Comparison of ENCODE assay signal across 1 cellular context in the genomic region with DNA sequence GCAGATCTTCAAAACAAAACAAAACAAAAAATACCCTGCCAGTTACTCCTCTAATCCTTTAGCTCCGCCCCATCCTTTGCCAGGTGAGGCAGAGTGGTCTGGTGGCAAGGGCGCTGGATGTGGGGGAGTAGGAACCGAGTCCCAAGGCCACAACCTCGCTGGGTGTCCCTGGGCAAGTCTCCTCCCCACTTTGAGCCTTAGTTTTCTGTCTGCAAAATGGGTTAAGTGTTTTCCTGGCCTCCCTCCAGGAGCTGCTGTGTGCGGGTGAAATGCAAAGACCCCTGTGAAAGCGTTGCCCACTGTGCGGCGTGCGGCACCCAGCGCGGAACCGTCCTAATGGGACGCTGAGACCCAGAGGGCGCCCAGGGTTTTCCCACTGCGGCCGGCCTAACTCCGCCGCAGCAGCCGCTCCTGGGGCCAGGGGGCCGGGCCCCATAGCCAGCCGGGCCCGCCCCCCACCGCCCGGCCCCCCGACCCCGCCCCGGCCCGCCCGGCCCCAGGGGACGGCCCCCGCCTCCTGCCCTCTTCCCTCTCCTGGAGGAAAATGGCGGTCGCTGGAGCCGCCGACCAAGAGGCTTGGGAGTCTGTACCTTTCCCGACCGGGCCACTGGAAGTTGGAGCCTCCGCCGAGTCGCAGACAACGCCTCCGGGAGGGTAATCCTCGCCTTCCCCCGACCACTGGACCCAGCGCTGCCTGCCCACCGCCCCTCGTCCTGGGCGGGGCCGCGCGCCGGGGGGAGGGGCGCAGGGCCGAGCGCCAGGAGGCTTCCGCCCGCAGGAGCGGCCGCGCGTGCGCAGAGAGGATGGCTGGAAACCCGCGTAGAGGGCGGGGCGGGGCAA.
A peak's percentile ranks its signal among the peaks of the same experiment; 100 is the strongest.
TF ChIP-seq lines count a peak whose summit lies in the region.

A gene with protein sequence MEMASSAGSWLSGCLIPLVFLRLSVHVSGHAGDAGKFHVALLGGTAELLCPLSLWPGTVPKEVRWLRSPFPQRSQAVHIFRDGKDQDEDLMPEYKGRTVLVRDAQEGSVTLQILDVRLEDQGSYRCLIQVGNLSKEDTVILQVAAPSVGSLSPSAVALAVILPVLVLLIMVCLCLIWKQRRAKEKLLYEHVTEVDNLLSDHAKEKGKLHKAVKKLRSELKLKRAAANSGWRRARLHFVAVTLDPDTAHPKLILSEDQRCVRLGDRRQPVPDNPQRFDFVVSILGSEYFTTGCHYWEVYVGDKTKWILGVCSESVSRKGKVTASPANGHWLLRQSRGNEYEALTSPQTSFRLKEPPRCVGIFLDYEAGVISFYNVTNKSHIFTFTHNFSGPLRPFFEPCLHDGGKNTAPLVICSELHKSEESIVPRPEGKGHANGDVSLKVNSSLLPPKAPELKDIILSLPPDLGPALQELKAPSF (plus strand): TSS at position 523 of the 840 bp plus-strand sequence. CDS start 13,327 bp downstream, outside the sequence.
A gene with protein sequence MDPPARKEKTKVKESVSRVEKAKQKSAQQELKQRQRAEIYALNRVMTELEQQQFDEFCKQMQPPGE (minus strand): TSS at position 798 of the 840 bp plus-strand sequence. CDS start 853 bp downstream, outside the sequence.

TF ChIP-seq in HepG2, 621 proteins besides CTCF, POLR2A, EP300 and RAD21 (continued from another document and continues in another):
- TF ChIP-seq, protein P1, sequence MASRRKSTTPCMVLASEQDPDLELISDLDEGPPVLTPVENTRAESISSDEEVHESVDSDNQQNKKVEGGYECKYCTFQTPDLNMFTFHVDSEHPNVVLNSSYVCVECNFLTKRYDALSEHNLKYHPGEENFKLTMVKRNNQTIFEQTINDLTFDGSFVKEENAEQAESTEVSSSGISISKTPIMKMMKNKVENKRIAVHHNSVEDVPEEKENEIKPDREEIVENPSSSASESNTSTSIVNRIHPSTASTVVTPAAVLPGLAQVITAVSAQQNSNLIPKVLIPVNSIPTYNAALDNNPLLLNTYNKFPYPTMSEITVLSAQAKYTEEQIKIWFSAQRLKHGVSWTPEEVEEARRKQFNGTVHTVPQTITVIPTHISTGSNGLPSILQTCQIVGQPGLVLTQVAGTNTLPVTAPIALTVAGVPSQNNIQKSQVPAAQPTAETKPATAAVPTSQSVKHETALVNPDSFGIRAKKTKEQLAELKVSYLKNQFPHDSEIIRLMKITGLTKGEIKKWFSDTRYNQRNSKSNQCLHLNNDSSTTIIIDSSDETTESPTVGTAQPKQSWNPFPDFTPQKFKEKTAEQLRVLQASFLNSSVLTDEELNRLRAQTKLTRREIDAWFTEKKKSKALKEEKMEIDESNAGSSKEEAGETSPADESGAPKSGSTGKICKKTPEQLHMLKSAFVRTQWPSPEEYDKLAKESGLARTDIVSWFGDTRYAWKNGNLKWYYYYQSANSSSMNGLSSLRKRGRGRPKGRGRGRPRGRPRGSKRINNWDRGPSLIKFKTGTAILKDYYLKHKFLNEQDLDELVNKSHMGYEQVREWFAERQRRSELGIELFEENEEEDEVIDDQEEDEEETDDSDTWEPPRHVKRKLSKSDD (CRISPR knock-in tag; IDR thresholded peaks at IDR 0.05; ENCODE audit: low read depth) = peak; percentile 55; the same call in 1 of the 2 replicates
- TF ChIP-seq MXD4 (CRISPR knock-in tag; IDR thresholded peaks at IDR 0.05) (no peak), ZNF264 (CRISPR knock-in tag; IDR thresholded peaks at IDR 0.05) (0 out of 2 replicates have a peak, but pooled peaks have one; percentile 19), ZNF883 (CRISPR knock-in tag; IDR thresholded peaks at IDR 0.05; ENCODE audit: not compliant biosample characterization) (peak; percentile 53), SETDB1 (CRISPR knock-in tag; IDR thresholded peaks at IDR 0.05; ENCODE audit: borderline replicate concordance) (no peak), SP5 (CRISPR knock-in tag; IDR thresholded peaks at IDR 0.05; ENCODE audit: borderline replicate concordance, low read depth) (peak; percentile 51; the same call in 1 of the 2 replicates), EHMT2 (IDR thresholded peaks at IDR 0.05; ENCODE audit: borderline replicate concordance, low read depth, low read length) (no peak), TBL1XR1 (IDR thresholded peaks at IDR 0.05; ENCODE audit: borderline replicate concordance, low read length, partially characterized antibody) (no peak), AKAP8 (CRISPR knock-in tag; IDR thresholded peaks at IDR 0.05) (no peak), ASH2L (IDR thresholded peaks at IDR 0.05; ENCODE audit: insufficient read length, low read depth, low read length) (peak; percentile 65), GABPA (IDR thresholded peaks at IDR 0.05; ENCODE audit: low read depth, low read length) (no peak), GABPA (CRISPR knock-in tag; IDR thresholded peaks at IDR 0.05; ENCODE audit: low read depth) (no peak), ZNF441 (CRISPR knock-in tag; IDR thresholded peaks at IDR 0.05; ENCODE audit: borderline replicate concordance) (no peak), SP4 (CRISPR knock-in tag; IDR thresholded peaks at IDR 0.05) (peak; percentile 85), THAP11 (CRISPR knock-in tag; IDR thresholded peaks at IDR 0.05) (peak; percentile 60; the same call in 1 of the 2 replicates), CEBPG (CRISPR knock-in tag; IDR thresholded peaks at IDR 0.05) (no peak), MTA1 (CRISPR knock-in tag; IDR thresholded peaks at IDR 0.05; ENCODE audit: borderline replicate concordance) (0 out of 2 replicates have a peak, but pooled peaks have one; percentile 48), ZNF777 (CRISPR knock-in tag; IDR thresholded peaks at IDR 0.05) (peak; percentile 38; the same call in 1 of the 2 replicates), ZNF235 (CRISPR knock-in tag; IDR thresholded peaks at IDR 0.05; ENCODE audit: borderline replicate concordance) (0 out of 2 replicates have a peak, but pooled peaks have one; percentile 21), ESRRA (CRISPR knock-in tag; IDR thresholded peaks at IDR 0.05; ENCODE audit: low read depth) (no peak), KMT2A (CRISPR knock-in tag; IDR thresholded peaks at IDR 0.05) (peak; percentile 63), ZFY (CRISPR knock-in tag; IDR thresholded peaks at IDR 0.05) (peak; percentile 80), U2AF2 (IDR thresholded peaks at IDR 0.05; ENCODE audit: low read depth, low read length) (no peak), FOXK1 (CRISPR knock-in tag; IDR thresholded peaks at IDR 0.05; ENCODE audit: borderline replicate concordance, low read depth) (no peak), ZNF530 (CRISPR knock-in tag; IDR thresholded peaks at IDR 0.05; ENCODE audit: low read depth) (no peak), ZNF709 (CRISPR knock-in tag; IDR thresholded peaks at IDR 0.05) (no peak; the same call in 1 of the 2 replicates), SP140L (CRISPR knock-in tag; IDR thresholded peaks at IDR 0.05; ENCODE audit: borderline replicate concordance) (no peak), ZNF724P (CRISPR knock-in tag; IDR thresholded peaks at IDR 0.05; ENCODE audit: borderline replicate concordance) (no peak), ZNF501 (CRISPR knock-in tag; IDR thresholded peaks at IDR 0.05) (no peak; the same call in 1 of the 2 replicates), ZBTB7B (CRISPR knock-in tag; IDR thresholded peaks at IDR 0.05) (peak; percentile 82), HOXD1 (CRISPR knock-in tag; IDR thresholded peaks at IDR 0.05) (no peak; the same call in 1 of the 2 replicates), ZNF768 (CRISPR knock-in tag; IDR thresholded peaks at IDR 0.05) (no peak; the same call in 1 of the 2 replicates), ZNF234 (CRISPR knock-in tag; conservative IDR thresholded peaks at IDR 0.05) (no peak), MYC (CRISPR knock-in tag; IDR thresholded peaks at IDR 0.05; ENCODE audit: borderline replicate concordance) (peak; percentile 40; the same call in 1 of the 2 replicates), KDM5B (CRISPR knock-in tag; IDR thresholded peaks at IDR 0.05; ENCODE audit: borderline replicate concordance) (peak; percentile 58; the same call in 1 of the 2 replicates), PAX8 (CRISPR knock-in tag; IDR thresholded peaks at IDR 0.05; ENCODE audit: borderline replicate concordance) (0 out of 2 replicates have a peak, but pooled peaks have one; percentile 79), AGO2 (optimal IDR thresholded peaks at IDR 0.05; ENCODE audit: low read depth, low read length) (peak; percentile 38), XRCC5 (optimal IDR thresholded peaks at IDR 0.05; ENCODE audit: low read length) (no peak), PRPF4 (IDR thresholded peaks at IDR 0.05; ENCODE audit: low read depth, low read length, poor library complexity, severe bottlenecking) (no peak)
- TF ChIP-seq, protein P2, sequence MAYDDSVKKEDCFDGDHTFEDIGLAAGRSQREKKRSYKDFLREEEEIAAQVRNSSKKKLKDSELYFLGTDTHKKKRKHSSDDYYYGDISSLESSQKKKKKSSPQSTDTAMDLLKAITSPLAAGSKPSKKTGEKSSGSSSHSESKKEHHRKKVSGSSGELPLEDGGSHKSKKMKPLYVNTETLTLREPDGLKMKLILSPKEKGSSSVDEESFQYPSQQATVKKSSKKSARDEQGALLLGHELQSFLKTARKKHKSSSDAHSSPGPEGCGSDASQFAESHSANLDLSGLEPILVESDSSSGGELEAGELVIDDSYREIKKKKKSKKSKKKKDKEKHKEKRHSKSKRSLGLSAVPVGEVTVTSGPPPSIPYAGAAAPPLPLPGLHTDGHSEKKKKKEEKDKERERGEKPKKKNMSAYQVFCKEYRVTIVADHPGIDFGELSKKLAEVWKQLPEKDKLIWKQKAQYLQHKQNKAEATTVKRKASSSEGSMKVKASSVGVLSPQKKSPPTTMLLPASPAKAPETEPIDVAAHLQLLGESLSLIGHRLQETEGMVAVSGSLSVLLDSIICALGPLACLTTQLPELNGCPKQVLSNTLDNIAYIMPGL (CRISPR knock-in tag; IDR thresholded peaks at IDR 0.05; ENCODE audit: borderline replicate concordance in 1 of 2, low read depth in 1 of 2) = peak in 1 of 2 experiments; percentile 13; a peak in 1 of 4 replicates
- TF ChIP-seq, protein P3, sequence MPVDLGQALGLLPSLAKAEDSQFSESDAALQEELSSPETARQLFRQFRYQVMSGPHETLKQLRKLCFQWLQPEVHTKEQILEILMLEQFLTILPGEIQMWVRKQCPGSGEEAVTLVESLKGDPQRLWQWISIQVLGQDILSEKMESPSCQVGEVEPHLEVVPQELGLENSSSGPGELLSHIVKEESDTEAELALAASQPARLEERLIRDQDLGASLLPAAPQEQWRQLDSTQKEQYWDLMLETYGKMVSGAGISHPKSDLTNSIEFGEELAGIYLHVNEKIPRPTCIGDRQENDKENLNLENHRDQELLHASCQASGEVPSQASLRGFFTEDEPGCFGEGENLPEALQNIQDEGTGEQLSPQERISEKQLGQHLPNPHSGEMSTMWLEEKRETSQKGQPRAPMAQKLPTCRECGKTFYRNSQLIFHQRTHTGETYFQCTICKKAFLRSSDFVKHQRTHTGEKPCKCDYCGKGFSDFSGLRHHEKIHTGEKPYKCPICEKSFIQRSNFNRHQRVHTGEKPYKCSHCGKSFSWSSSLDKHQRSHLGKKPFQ (CRISPR knock-in tag; IDR thresholded peaks at IDR 0.05; ENCODE audit: insufficient replicate concordance) = peak; percentile 24
- TF ChIP-seq, protein P4, sequence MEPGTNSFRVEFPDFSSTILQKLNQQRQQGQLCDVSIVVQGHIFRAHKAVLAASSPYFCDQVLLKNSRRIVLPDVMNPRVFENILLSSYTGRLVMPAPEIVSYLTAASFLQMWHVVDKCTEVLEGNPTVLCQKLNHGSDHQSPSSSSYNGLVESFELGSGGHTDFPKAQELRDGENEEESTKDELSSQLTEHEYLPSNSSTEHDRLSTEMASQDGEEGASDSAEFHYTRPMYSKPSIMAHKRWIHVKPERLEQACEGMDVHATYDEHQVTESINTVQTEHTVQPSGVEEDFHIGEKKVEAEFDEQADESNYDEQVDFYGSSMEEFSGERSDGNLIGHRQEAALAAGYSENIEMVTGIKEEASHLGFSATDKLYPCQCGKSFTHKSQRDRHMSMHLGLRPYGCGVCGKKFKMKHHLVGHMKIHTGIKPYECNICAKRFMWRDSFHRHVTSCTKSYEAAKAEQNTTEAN (CRISPR knock-in tag; conservative IDR thresholded peaks at IDR 0.05) = peak; percentile 24; the same call in 1 of the 2 replicates
- TF ChIP-seq, protein P5, sequence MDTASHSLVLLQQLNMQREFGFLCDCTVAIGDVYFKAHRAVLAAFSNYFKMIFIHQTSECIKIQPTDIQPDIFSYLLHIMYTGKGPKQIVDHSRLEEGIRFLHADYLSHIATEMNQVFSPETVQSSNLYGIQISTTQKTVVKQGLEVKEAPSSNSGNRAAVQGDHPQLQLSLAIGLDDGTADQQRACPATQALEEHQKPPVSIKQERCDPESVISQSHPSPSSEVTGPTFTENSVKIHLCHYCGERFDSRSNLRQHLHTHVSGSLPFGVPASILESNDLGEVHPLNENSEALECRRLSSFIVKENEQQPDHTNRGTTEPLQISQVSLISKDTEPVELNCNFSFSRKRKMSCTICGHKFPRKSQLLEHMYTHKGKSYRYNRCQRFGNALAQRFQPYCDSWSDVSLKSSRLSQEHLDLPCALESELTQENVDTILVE (CRISPR knock-in tag; IDR thresholded peaks at IDR 0.05) = peak; percentile 14; the same call in 1 of the 2 replicates
- TF ChIP-seq, protein P6, sequence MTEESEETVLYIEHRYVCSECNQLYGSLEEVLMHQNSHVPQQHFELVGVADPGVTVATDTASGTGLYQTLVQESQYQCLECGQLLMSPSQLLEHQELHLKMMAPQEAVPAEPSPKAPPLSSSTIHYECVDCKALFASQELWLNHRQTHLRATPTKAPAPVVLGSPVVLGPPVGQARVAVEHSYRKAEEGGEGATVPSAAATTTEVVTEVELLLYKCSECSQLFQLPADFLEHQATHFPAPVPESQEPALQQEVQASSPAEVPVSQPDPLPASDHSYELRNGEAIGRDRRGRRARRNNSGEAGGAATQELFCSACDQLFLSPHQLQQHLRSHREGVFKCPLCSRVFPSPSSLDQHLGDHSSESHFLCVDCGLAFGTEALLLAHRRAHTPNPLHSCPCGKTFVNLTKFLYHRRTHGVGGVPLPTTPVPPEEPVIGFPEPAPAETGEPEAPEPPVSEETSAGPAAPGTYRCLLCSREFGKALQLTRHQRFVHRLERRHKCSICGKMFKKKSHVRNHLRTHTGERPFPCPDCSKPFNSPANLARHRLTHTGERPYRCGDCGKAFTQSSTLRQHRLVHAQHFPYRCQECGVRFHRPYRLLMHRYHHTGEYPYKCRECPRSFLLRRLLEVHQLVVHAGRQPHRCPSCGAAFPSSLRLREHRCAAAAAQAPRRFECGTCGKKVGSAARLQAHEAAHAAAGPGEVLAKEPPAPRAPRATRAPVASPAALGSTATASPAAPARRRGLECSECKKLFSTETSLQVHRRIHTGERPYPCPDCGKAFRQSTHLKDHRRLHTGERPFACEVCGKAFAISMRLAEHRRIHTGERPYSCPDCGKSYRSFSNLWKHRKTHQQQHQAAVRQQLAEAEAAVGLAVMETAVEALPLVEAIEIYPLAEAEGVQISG (CRISPR knock-in tag; IDR thresholded peaks at IDR 0.05) = peak; percentile 62; the same call in 1 of the 2 replicates
- TF ChIP-seq, protein P7, sequence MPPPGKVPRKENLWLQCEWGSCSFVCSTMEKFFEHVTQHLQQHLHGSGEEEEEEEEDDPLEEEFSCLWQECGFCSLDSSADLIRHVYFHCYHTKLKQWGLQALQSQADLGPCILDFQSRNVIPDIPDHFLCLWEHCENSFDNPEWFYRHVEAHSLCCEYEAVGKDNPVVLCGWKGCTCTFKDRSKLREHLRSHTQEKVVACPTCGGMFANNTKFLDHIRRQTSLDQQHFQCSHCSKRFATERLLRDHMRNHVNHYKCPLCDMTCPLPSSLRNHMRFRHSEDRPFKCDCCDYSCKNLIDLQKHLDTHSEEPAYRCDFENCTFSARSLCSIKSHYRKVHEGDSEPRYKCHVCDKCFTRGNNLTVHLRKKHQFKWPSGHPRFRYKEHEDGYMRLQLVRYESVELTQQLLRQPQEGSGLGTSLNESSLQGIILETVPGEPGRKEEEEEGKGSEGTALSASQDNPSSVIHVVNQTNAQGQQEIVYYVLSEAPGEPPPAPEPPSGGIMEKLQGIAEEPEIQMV (CRISPR knock-in tag; IDR thresholded peaks at IDR 0.05; ENCODE audit: low read depth) = 0 out of 2 replicates have a peak, but pooled peaks have one; percentile 14
